8 cellular contexts compared by ENCODE assay signal in the genomic region with DNA sequence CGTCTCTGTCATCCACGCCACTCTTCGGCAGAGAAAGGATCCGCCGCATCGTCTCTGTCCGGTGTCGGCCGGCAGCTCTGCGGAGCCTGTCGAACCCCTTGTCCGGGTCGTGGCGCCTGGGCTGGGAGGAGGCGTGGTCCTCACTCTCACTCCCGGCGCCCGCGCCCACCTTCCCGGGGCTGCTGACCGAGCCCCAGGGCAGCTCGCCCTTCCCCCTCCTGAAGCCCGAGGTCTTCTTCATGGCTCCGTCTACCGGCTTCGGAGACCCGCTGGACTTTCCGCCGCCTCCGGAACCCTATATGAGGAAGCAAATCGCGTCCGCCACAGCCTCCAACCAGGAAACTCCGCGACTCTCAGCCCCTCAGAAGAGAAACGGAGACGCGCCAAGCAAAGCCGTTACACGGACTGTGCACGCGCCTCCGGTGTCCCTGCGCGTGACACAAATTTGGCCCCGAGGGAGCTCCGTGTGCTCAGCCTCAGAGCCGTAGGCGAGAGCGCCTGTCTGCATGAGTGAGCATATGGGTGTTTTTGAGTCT.
DNase-seq lines count a peak whose midpoint lies in the region; ATAC-seq and TF ChIP-seq lines count a peak whose summit lies in the region.
"Not testable (repeated sequence)": the region's sequence is repeated elsewhere in the genome, so short reads cannot be mapped to it uniquely, and the experiment has no call there.

No MANE protein-coding gene starts in this region.

- H3K36me3 ChIP-seq in ES-I3 (ENCODE audit: insufficient read depth, low read length); GM23338 (ENCODE audit: insufficient read depth); OCI-LY3 (replicated peaks; ENCODE audit: low read depth, low read length); left lung; subcutaneous abdominal adipose tissue (ENCODE audit: control insufficient read depth in 5 of 5, insufficient read depth in 5 of 5, low read length in 5 of 5): not testable (repeated sequence)

- not testable (repeated sequence) for H3K4me3 ChIP-seq in GM23338, left lung
- H3K4me3 ChIP-seq in OCI-LY3 (ENCODE audit: low read length) = peak overlapping the region; percentile 79
- peak overlapping the region in 3 of 5 donors; percentile 11 to 57 (median 37) for H3K4me3 ChIP-seq in subcutaneous abdominal adipose tissue (ENCODE audit: low read depth in 1 of 5, low read length in 5 of 5)

- not testable (repeated sequence) for TF ChIP-seq CTCF in GM23338 (conservative IDR thresholded peaks at IDR 0.05; ENCODE audit: low read depth in 2 of 2); OCI-LY3 (IDR thresholded peaks at IDR 0.05; ENCODE audit: low read depth, low read length); left lung (IDR thresholded peaks at IDR 0.05)

- H3K27ac ChIP-seq in GM23338 (ENCODE audit: low read depth); OCI-LY3 (ENCODE audit: low read length); left lung; subcutaneous abdominal adipose tissue (ENCODE audit: low read depth, low read length): not testable (repeated sequence)

- not testable (repeated sequence) for H3K4me2 ChIP-seq in GM23338
- peak overlapping the region; percentile 83 for H3K4me2 ChIP-seq in OCI-LY3 (ENCODE audit: low read length)

- not testable (repeated sequence) for H3K4me1 ChIP-seq in ES-I3 (ENCODE audit: insufficient read depth, low read length); GM23338 (ENCODE audit: insufficient read depth); OCI-LY3 (ENCODE audit: low read length); left lung; subcutaneous abdominal adipose tissue (ENCODE audit: control insufficient read depth in 5 of 5, insufficient read depth in 5 of 5, low read length in 5 of 5)

- not testable (repeated sequence) for H2AFZ ChIP-seq in GM23338
- peak overlapping the region; percentile 74; the same call in 1 of the 2 replicates for H2AFZ ChIP-seq in OCI-LY3 (ENCODE audit: low read depth, low read length)

- not testable (repeated sequence) for H3K27me3 Mint-ChIP-seq in GM23338 (ENCODE audit: insufficient read depth, low read depth, poor library complexity)
- H3K27me3 Mint-ChIP-seq in activated naive CD4-positive, alpha-beta T cell treated with anti-CD3 and anti-CD28 coated beads, Interleukin-2, amount 10 ng/mL, durations not matched to agents 7 days and 5 days = peaks cover 23% of the 10 kb centered on the region

- not testable (repeated sequence) for H3K4me1 Mint-ChIP-seq in GM23338; activated naive CD4-positive, alpha-beta T cell treated with anti-CD3 and anti-CD28 coated beads, Interleukin-2, amount 10 ng/mL, durations not matched to agents 7 days and 5 days

- not testable (repeated sequence) for H3F3A ChIP-seq in GM23338 (replicated peaks; ENCODE audit: low read depth)

- CTCF ChIA-PET in activated naive CD4-positive, alpha-beta T cell treated with anti-CD3 and anti-CD28 coated beads, Interleukin-2, amount 10 ng/mL, durations not matched to agents 7 days and 5 days (lab: Charles Lee) = not testable (repeated sequence)

- peaks cover 16% of the 10 kb centered on the region; the same call in 2 of the 3 replicates for H3K36me3 Mint-ChIP-seq in GM23338 (ENCODE audit: low read depth)
- not testable (repeated sequence) for H3K36me3 Mint-ChIP-seq in activated naive CD4-positive, alpha-beta T cell treated with anti-CD3 and anti-CD28 coated beads, Interleukin-2, amount 10 ng/mL, durations not matched to agents 7 days and 5 days

- ATAC-seq in GM19043 (IDR thresholded peaks at IDR 0.05; ENCODE audit: low read depth, unreplicated experiment) (peak; percentile 70), GM23338 (peak; percentile 55; the same call in 1 of the 3 replicates), HG03280 (IDR thresholded peaks at IDR 0.05; ENCODE audit: unreplicated experiment) (peak; percentile 75), left lung (peak; percentile 59)

- H3K9me3 Mint-ChIP-seq in GM23338 = peaks cover 91% of the 10 kb centered on the region
- not testable (repeated sequence) for H3K9me3 Mint-ChIP-seq in activated naive CD4-positive, alpha-beta T cell treated with anti-CD3 and anti-CD28 coated beads, Interleukin-2, amount 10 ng/mL, durations not matched to agents 7 days and 5 days

- not testable (repeated sequence) for H3K4me3 Mint-ChIP-seq in GM23338
- peak overlapping the region; percentile 62 for H3K4me3 Mint-ChIP-seq in activated naive CD4-positive, alpha-beta T cell treated with anti-CD3 and anti-CD28 coated beads, Interleukin-2, amount 10 ng/mL, durations not matched to agents 7 days and 5 days

- intact Hi-C loops in left lung (cut with DNase I) = not testable (repeated sequence)

- H3K9me2 ChIP-seq in GM23338 (ENCODE audit: insufficient read depth) = not testable (repeated sequence)

- DNase-seq in GM23338 (ENCODE audit: low spot score) = not testable (repeated sequence)
- DNase-seq in activated naive CD4-positive, alpha-beta T cell treated with anti-CD3 and anti-CD28 coated beads, Interleukin-2, amount 10 ng/mL, durations not matched to agents 7 days and 5 days = peak; percentile 31
- DNase-seq in left lung = peak in 1 of 2 donors; percentile 59

- H3K9ac ChIP-seq in ES-I3 (ENCODE audit: low read depth, low read length) = peak overlapping the region; percentile 30; the same call in 1 of the 2 replicates
- peak overlapping the region; percentile 48 for H3K9ac ChIP-seq in OCI-LY3 (ENCODE audit: low read length)
- not testable (repeated sequence) for H3K9ac ChIP-seq in subcutaneous abdominal adipose tissue (ENCODE audit: low read length in 5 of 5)

- H3K27me3 ChIP-seq in GM23338 (ENCODE audit: insufficient read depth); OCI-LY3 (ENCODE audit: low read depth, low read length): not testable (repeated sequence)
- peaks cover 0 to 19% of the 10 kb centered on the region in 2 donors for H3K27me3 ChIP-seq in left lung
- H3K27me3 ChIP-seq in subcutaneous abdominal adipose tissue (ENCODE audit: control insufficient read depth in 5 of 5, insufficient read depth in 4 of 5, low read length in 5 of 5) = peaks cover 4 to 11% (median 5%) of the 10 kb centered on the region in 5 donors

- not testable (repeated sequence) for H4K20me1 ChIP-seq in GM23338 (replicated peaks; ENCODE audit: insufficient read depth); OCI-LY3 (ENCODE audit: insufficient read depth, low read length)

- H3K79me2 ChIP-seq in GM23338 (replicated peaks; ENCODE audit: insufficient read depth); OCI-LY3 (ENCODE audit: low read length): not testable (repeated sequence)

- H3K9me3 ChIP-seq in ES-I3 (ENCODE audit: control insufficient read depth, insufficient read depth, low read length); OCI-LY3 (ENCODE audit: insufficient read depth, low read length); left lung; subcutaneous abdominal adipose tissue (ENCODE audit: control insufficient read depth in 5 of 5, low read length in 5 of 5): not testable (repeated sequence)

- not testable (repeated sequence) for H3K27ac Mint-ChIP-seq in GM23338; activated naive CD4-positive, alpha-beta T cell treated with anti-CD3 and anti-CD28 coated beads, Interleukin-2, amount 10 ng/mL, durations not matched to agents 7 days and 5 days
